ENCODE assay signal across 14 cellular contexts in the genomic region with DNA sequence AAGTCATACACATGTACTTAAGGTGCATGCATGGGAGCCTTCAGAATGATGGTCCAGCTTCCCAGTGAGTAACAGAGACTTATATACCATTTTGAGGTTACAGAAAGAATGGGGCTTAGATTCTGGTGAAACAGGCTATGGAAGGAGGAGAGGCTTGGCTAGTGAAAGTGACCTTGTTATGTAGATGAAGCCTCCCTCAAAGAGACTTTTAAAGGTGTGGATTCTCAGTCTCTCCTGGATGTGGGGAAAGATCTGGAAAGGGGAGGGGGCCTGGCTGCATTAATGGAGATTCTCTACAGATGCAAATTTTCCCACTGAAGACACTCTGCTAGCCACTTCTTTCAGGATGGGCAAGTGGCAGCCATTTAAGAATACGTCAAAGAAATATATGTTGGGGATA. TPM values are rescaled to one million over a fixed set of nuclear protein-coding genes. Genes with fewer than 3 reads are reported as not detected.
DNase-seq lines count a peak whose midpoint lies in the region; ATAC-seq and TF ChIP-seq lines count a peak whose summit lies in the region.
"Had no signal": no experiment of that assay in that cellular context is flagged by ENCODE, and none has a peak within 500 bp of the region (broad histone marks: within the 10 kb centered on the region; RNA-seq: fewer than 3 reads in every experiment).

No MANE protein-coding gene starts in this region.

- no peak for DNase-seq in chondrocyte (ENCODE audit: low spot score)
- no peak for DNase-seq in thyroid gland
- DNase-seq in NCI-H1436 treated with DMSO at 0.1 percent for 48 hours (lab: John Stamatoyannopoulos, UW) = no peak
- DNase-seq in NCI-H1930 (lab: John Stamatoyannopoulos, UW) = no peak
- DNase-seq: activated CD4-positive, alpha-beta memory T cell treated with anti-CD3 and anti-CD28 coated beads, Interleukin-2, amount 10 ng/mL, durations not matched to agents 7 days and 5 days; activated naive CD4-positive, alpha-beta T cell treated with anti-CD3 and anti-CD28 coated beads, Interleukin-2, amount 10 ng/mL, durations not matched to agents 7 days and 5 days; Calu3; MG63; NCI-H2171; stimulated activated CD4-positive, alpha-beta T cell treated with anti-CD3 and anti-CD28 coated beads, Interleukin-1b, Interleukin-23, amount 100 ng/mL, for 48 hours; stimulated activated naive CD4-positive, alpha-beta T cell had no signal

- no peak overlapping the region for H3K9ac ChIP-seq in mucosa of rectum (ENCODE audit: low read depth in 1 of 2, low read length in 2 of 2)

- 77 to 84% methylated on average over 1 of the region's 1 CpG for WGBS in thyroid gland, 2 donors

- H3K4me3 ChIP-seq in mucosa of rectum (ENCODE audit: low read length in 2 of 2) (no peak overlapping the region), thyroid gland (replicated peaks in 1 of 3) (no peak overlapping the region)
- H3K4me3 ChIP-seq: MG63 had no signal

- no peaks in the 10 kb centered on the region for H3K27me3 Mint-ChIP-seq in chondrocyte (ENCODE audit: low read depth)
- H3K27me3 Mint-ChIP-seq: activated CD4-positive, alpha-beta memory T cell treated with anti-CD3 and anti-CD28 coated beads, Interleukin-2, amount 10 ng/mL, durations not matched to agents 7 days and 5 days had no signal

- H3K9me3 ChIP-seq in KOPT-K1 (ENCODE audit: insufficient read depth, low read length, poor library complexity, severe bottlenecking) (no peaks in the 10 kb centered on the region), mucosa of rectum (ENCODE audit: control insufficient read depth in 2 of 2, low read length in 2 of 2) (no peaks in the 10 kb centered on the region), thyroid gland (no peaks in the 10 kb centered on the region)
- H3K9me3 ChIP-seq: MG63 had no signal

- H3K27ac ChIP-seq in KOPT-K1 (ENCODE audit: low read depth, low read length, poor library complexity, severe bottlenecking) = peak overlapping the region; percentile 58
- H3K27ac ChIP-seq in mucosa of rectum (ENCODE audit: low read depth in 2 of 2, low read length in 2 of 2) = peak overlapping the region; percentile 24 to 61
- H3K27ac ChIP-seq in thyroid gland = peak overlapping the region; percentile 93 to 97 (median 96)

- H3K36me3 Mint-ChIP-seq in chondrocyte (ENCODE audit: low read depth) = peaks cover 7% of the 10 kb centered on the region
- H3K36me3 Mint-ChIP-seq: activated naive CD4-positive, alpha-beta T cell treated with anti-CD3 and anti-CD28 coated beads, Interleukin-2, amount 10 ng/mL, durations not matched to agents 7 days and 5 days had no signal

- ATAC-seq in GM21619 (IDR thresholded peaks at IDR 0.05; ENCODE audit: unreplicated experiment) = no peak

- H3K36me3 ChIP-seq in KOPT-K1 (ENCODE audit: insufficient read depth, low read length) = no peaks in the 10 kb centered on the region
- H3K36me3 ChIP-seq in mucosa of rectum (ENCODE audit: control insufficient read depth in 2 of 2, insufficient read depth in 2 of 2, low read length in 2 of 2) = no peaks in the 10 kb centered on the region
- H3K36me3 ChIP-seq in thyroid gland = peaks cover 3 to 5% of the 10 kb centered on the region in 2 donors
- H3K36me3 ChIP-seq: MG63 had no signal

- H3K9me3 Mint-ChIP-seq in chondrocyte (ENCODE audit: low read depth) = no peaks in the 10 kb centered on the region
- H3K9me3 Mint-ChIP-seq: activated CD4-positive, alpha-beta memory T cell treated with anti-CD3 and anti-CD28 coated beads, Interleukin-2, amount 10 ng/mL, durations not matched to agents 7 days and 5 days; activated naive CD4-positive, alpha-beta T cell treated with anti-CD3 and anti-CD28 coated beads, Interleukin-2, amount 10 ng/mL, durations not matched to agents 7 days and 5 days had no signal

- H3K4me1 ChIP-seq in mucosa of rectum (ENCODE audit: control insufficient read depth in 2 of 2, insufficient read depth in 2 of 2, low read length in 2 of 2) (peaks cover 31 to 44% of the 10 kb centered on the region in 2 donors), thyroid gland (peaks cover 90 to 93% of the 10 kb centered on the region in 2 donors)

- no peak overlapping the region for H3K4me3 Mint-ChIP-seq in chondrocyte (ENCODE audit: unreplicated experiment)
- H3K4me3 Mint-ChIP-seq: activated CD4-positive, alpha-beta memory T cell treated with anti-CD3 and anti-CD28 coated beads, Interleukin-2, amount 10 ng/mL, durations not matched to agents 7 days and 5 days; activated naive CD4-positive, alpha-beta T cell treated with anti-CD3 and anti-CD28 coated beads, Interleukin-2, amount 10 ng/mL, durations not matched to agents 7 days and 5 days had no signal

- intact Hi-C loops in thyroid gland (cut with DNase I) = no loop called here

- TF ChIP-seq POLR2A in thyroid gland (IDR thresholded peaks at IDR 0.05) = no peak

- TF ChIP-seq CTCF in chondrocyte (IDR thresholded peaks at IDR 0.05) = no peak
- no peak for TF ChIP-seq CTCF in thyroid gland (IDR thresholded peaks at IDR 0.05)

- H3K27me3 ChIP-seq in mucosa of rectum (ENCODE audit: control insufficient read depth in 2 of 2, insufficient read depth in 2 of 2, low read length in 2 of 2) (no peaks in the 10 kb centered on the region), thyroid gland (no peaks in the 10 kb centered on the region)
- H3K27me3 ChIP-seq: MG63 had no signal

- peak overlapping the region; percentile 94 for H3K27ac Mint-ChIP-seq in chondrocyte (ENCODE audit: unreplicated experiment)
- H3K27ac Mint-ChIP-seq: activated CD4-positive, alpha-beta memory T cell treated with anti-CD3 and anti-CD28 coated beads, Interleukin-2, amount 10 ng/mL, durations not matched to agents 7 days and 5 days; activated naive CD4-positive, alpha-beta T cell treated with anti-CD3 and anti-CD28 coated beads, Interleukin-2, amount 10 ng/mL, durations not matched to agents 7 days and 5 days had no signal

- peaks cover 85% of the 10 kb centered on the region for H3K4me1 Mint-ChIP-seq in chondrocyte (ENCODE audit: low read depth)

RNA-seq across cellular contexts. Expression of a gene that starts 5.5 kb away (rescaled TPM):
- 24.6 to 37.8 TPM (median 35.9 TPM) in 3 replicates for total RNA-seq in chondrocyte
- 100 to 1,000 TPM; 175 to 226 (median 203) TPM for total RNA-seq in thyroid gland

RNA-seq across cellular contexts. Expression of a gene that starts 13.5 kb away (rescaled TPM):
- total RNA-seq in chondrocyte (9.4 to 105 TPM (median 105 TPM) in 3 replicates), thyroid gland (100 to 1,000 TPM in 2 of 4 donors, 10 to 100 TPM in 2; 45.1 to 518 (median 182) TPM)

RNA-seq across cellular contexts. Expression of a gene that starts 35.6 kb away (rescaled TPM):
- total RNA-seq in chondrocyte (15.5 to 21.6 TPM (median 19.8 TPM) in 3 replicates), thyroid gland (10 to 100 TPM; 28.5 to 40.3 (median 33.1) TPM)

RNA-seq across cellular contexts. Expression of a gene that starts 54.0 kb away (rescaled TPM):
- total RNA-seq in chondrocyte = not detected in 3 replicates
- total RNA-seq in thyroid gland = not detected
- total RNA-seq: activated CD4-positive, alpha-beta memory T cell treated with anti-CD3 and anti-CD28 coated beads, Interleukin-2, amount 10 ng/mL, durations not matched to agents 7 days and 5 days; Calu3 had no signal

Comparison
In these comparisons a context has a peak if more than half of its experiments do, and no peak if none do; other contexts are left out.
1. H3K27ac ChIP-seq: peak in every context shown above with its lines; median percentile 96 in thyroid gland; 58 in KOPT-K1; 42 in mucosa of rectum.